14 cellular contexts compared by ENCODE assay signal in genomic region chr9:134981829-134982228, GRCh38.
DNase-seq lines count a peak whose midpoint lies in the region; ATAC-seq, FAIRE-seq and TF ChIP-seq lines count a peak whose summit lies in the region.
"Had no signal": no experiment of that assay in that cellular context is flagged by ENCODE, and none has a peak within 500 bp of the region (broad histone marks: within the 10 kb centered on the region; RNA-seq: fewer than 3 reads in every experiment).

No MANE protein-coding gene starts in this region.

- H3K27ac Mint-ChIP-seq in CD14-positive monocyte: peak overlapping the region in 1 of 7 donors; percentile 78
- H3K27ac Mint-ChIP-seq: CD4-positive, alpha-beta T cell had no signal

- H3K36me3 Mint-ChIP-seq in CD14-positive monocyte: peaks cover 2 to 5% of the 10 kb centered on the region in 2 donors

- TF ChIP-seq EP300 in K562 (IDR thresholded peaks at IDR 0.05; ENCODE audit: low read length): no peak
- no peak for TF ChIP-seq EP300 in sigmoid colon (IDR thresholded peaks at IDR 0.05)

- POLR2A ChIA-PET in K562 (lab: Yijun Ruan, JAX): no interaction called here

- TF ChIP-seq POLR2A in K562 (conservative IDR thresholded peaks at IDR 0.05) (no peak), sigmoid colon (IDR thresholded peaks at IDR 0.05) (no peak), prostate gland (IDR thresholded peaks at IDR 0.05) (no peak)

- CTCF ChIA-PET in K562 (lab: Yijun Ruan, JAX; ENCODE audit: low intra/inter-chr PET ratio): interaction anchor here (1.4 kb wide), 1 partner anchor 283 kb away, joined by 3 read pairs; no protein-coding TSS in a partner anchor

- H3K9me1 ChIP-seq in K562 (ENCODE audit: control insufficient read depth, insufficient read depth, low read length): no peaks in the 10 kb centered on the region

- no peak for TF ChIP-seq RAD21 in K562 (CRISPR knock-in tag; conservative IDR thresholded peaks at IDR 0.05 in 1 of 2, IDR thresholded peaks at IDR 0.05 in 1 of 2)

- TF ChIP-seq CTCF in CD14-positive monocyte (IDR thresholded peaks at IDR 0.05) (no peak), K562 (IDR thresholded peaks at IDR 0.05 in 2 of 3, conservative IDR thresholded peaks at IDR 0.05 in 1 of 3; ENCODE audit: insufficient read depth in 2 of 3, low read depth in 1 of 3, low read length in 3 of 3) (no peak), sigmoid colon (IDR thresholded peaks at IDR 0.05) (no peak), prostate gland (IDR thresholded peaks at IDR 0.05) (no peak)

- DNase-seq in CD14-positive monocyte (ENCODE audit: low spot score) (peak; percentile 12), K562 (ENCODE audit: extremely low read depth in 1 of 4, low spot score in 3 of 4) (no peak), mesenteric fat pad (ENCODE audit: low spot score) (peak; percentile 11), sigmoid colon (peak; percentile 12), GF-D8 (lab: John Stamatoyannopoulos, UW) (no peak), prostate gland (ENCODE audit: low spot score) (no peak), GM19240 (ENCODE audit: insufficient read length, low spot score) (no peak)
- DNase-seq: ACHN, DMS79 had no signal

- no peaks in the 10 kb centered on the region for H3K4me1 ChIP-seq in K562 (replicated peaks in 1 of 2; ENCODE audit: control insufficient read depth in 2 of 2, insufficient read depth in 2 of 2, low read length in 2 of 2)
- no peaks in the 10 kb centered on the region for H3K4me1 ChIP-seq in sigmoid colon
- H3K4me1 ChIP-seq in prostate gland (replicated peaks): no peaks in the 10 kb centered on the region
- H3K4me1 ChIP-seq: BLaER1 treated with 17β-estradiol and CSF1 and Interleukin-3, amounts not matched to agents 10 nM and 100 nM had no signal

- no peak overlapping the region for H3K4me2 ChIP-seq in K562 (ENCODE audit: insufficient read depth, low read length)
- H3K4me2 ChIP-seq: BLaER1 treated with 17β-estradiol and CSF1 and Interleukin-3, amounts not matched to agents 10 nM and 100 nM had no signal

- WGBS in K562 (ENCODE audit: insufficient coverage, low coverage, missing lambda C conversion rate): 0% methylated on average over 5 of the region's 11 CpGs
- 90% methylated on average over 11 of the region's 11 CpGs for WGBS in sigmoid colon, 2 donors
- WGBS in prostate gland: 87% methylated on average over 11 of the region's 11 CpGs

- ATAC-seq in K562 (no peak), GM21528 (IDR thresholded peaks at IDR 0.05; ENCODE audit: low FRiP score, unreplicated experiment) (no peak)

- H3K27ac ChIP-seq in K562 (ENCODE audit: extremely low read depth, low read depth, low read length): no peak overlapping the region
- H3K27ac ChIP-seq in sigmoid colon: no peak overlapping the region
- no peak overlapping the region for H3K27ac ChIP-seq in prostate gland
- H3K27ac ChIP-seq: BLaER1 treated with 17β-estradiol and CSF1 and Interleukin-3, amounts not matched to agents 10 nM and 100 nM had no signal

- peaks cover 43% of the 10 kb centered on the region for H3K4me1 Mint-ChIP-seq in CD14-positive monocyte

- in situ Hi-C loops in K562 (cut with MboI): loop anchor here (10.0 kb wide), 1 partner anchor 287 kb away; no protein-coding TSS in a partner anchor

- peak overlapping the region in 1 of 2 donors; percentile 36 for H3K4me3 Mint-ChIP-seq in CD14-positive monocyte
- H3K4me3 Mint-ChIP-seq: CD4-positive, alpha-beta T cell had no signal

- H3K9me3 Mint-ChIP-seq in CD14-positive monocyte: peaks cover 10 to 36% (median 21%) of the 10 kb centered on the region in 7 donors

- no peak for FAIRE-seq in K562 (lab: Jason Lieb, UNC)
- FAIRE-seq: GM12891, H54 had no signal

- peaks cover 3 to 26% (median 20%) of the 10 kb centered on the region in 3 donors for H3K27me3 Mint-ChIP-seq in CD14-positive monocyte (ENCODE audit: low read depth in 3 of 3)

- no peaks in the 10 kb centered on the region for H3K9me3 ChIP-seq in K562 (replicated peaks; ENCODE audit: control insufficient read depth, insufficient read depth, low read depth, low read length)
- peaks cover 0 to under 1% (median under 1%) of the 10 kb centered on the region in 4 donors for H3K9me3 ChIP-seq in sigmoid colon
- H3K9me3 ChIP-seq in prostate gland: no peaks in the 10 kb centered on the region

- H3K79me2 ChIP-seq in K562 (ENCODE audit: control insufficient read depth, insufficient read depth, low read length): no peaks in the 10 kb centered on the region

- H3K9ac ChIP-seq in K562 (ENCODE audit: insufficient read depth in 1 of 2, low read depth in 2 of 2, low read length in 2 of 2): no peak overlapping the region
- H3K9ac ChIP-seq: BLaER1 treated with 17β-estradiol and CSF1 and Interleukin-3, amounts not matched to agents 10 nM and 100 nM had no signal

- H3K36me3 ChIP-seq in K562 (ENCODE audit: control insufficient read depth, insufficient read depth, low read length) (no peaks in the 10 kb centered on the region), sigmoid colon (no peaks in the 10 kb centered on the region), prostate gland (no peaks in the 10 kb centered on the region)
- H3K36me3 ChIP-seq: BLaER1 treated with 17β-estradiol and CSF1 and Interleukin-3, amounts not matched to agents 10 nM and 100 nM had no signal

- H3K4me3 ChIP-seq in K562 (no peak overlapping the region), sigmoid colon (no peak overlapping the region), prostate gland (no peak overlapping the region)
- H3K4me3 ChIP-seq: BLaER1 treated with 17β-estradiol and CSF1 and Interleukin-3, amounts not matched to agents 10 nM and 100 nM had no signal

- intact Hi-C loops in CD14-positive monocyte (cut with micrococcal nuclease): loop anchor here (2.0 to 5.0 kb wide), 2 partner anchors 283 to 285 kb away; no protein-coding TSS in a partner anchor
- intact Hi-C loops in K562 (cut with micrococcal nuclease): no loop called here
- intact Hi-C loops in sigmoid colon (cut with DNase I): no loop called here
- intact Hi-C loops in prostate gland (cut with DNase I): no loop called here

- H4K20me1 ChIP-seq in K562 (replicated peaks; ENCODE audit: control insufficient read depth, insufficient read depth, low read length): 0 out of 2 replicates have a peak, but pooled peaks cover 4% of the 10 kb centered on the region
- H4K20me1 ChIP-seq: BLaER1 treated with 17β-estradiol and CSF1 and Interleukin-3, amounts not matched to agents 10 nM and 100 nM had no signal

- H3K27me3 ChIP-seq in K562 (ENCODE audit: control insufficient read depth in 2 of 2, insufficient read depth in 2 of 2, low read length in 2 of 2) (peaks cover 0 to 15% of the 10 kb centered on the region in 2 experiments; a peak in 1 of 5 replicates), sigmoid colon (peaks cover 0 to 13% (median 0%) of the 10 kb centered on the region in 3 donors), prostate gland (replicated peaks; ENCODE audit: insufficient read depth) (no peaks in the 10 kb centered on the region)

- H2AFZ ChIP-seq in K562 (ENCODE audit: low read depth, low read length): no peak overlapping the region

- no TSS peak for BruUV-seq in K562 (replicated peaks; lab: Mats Ljungman, UMichigan)

TF ChIP-seq in K562, 482 proteins besides CTCF, POLR2A, EP300 and RAD21:
- TF ChIP-seq ZNF280B (CRISPR knock-in tag; IDR thresholded peaks at IDR 0.05) (no peak), ZNF263 (CRISPR knock-in tag; IDR thresholded peaks at IDR 0.05; ENCODE audit: borderline replicate concordance) (peak; percentile 95)

Comparison
In these comparisons a context has a peak if more than half of its experiments do, and no peak if none do; other contexts are left out.
1. DNase-seq: peak in CD14-positive monocyte (single experiment), mesenteric fat pad (single experiment) and sigmoid colon (single experiment); none in K562 (0 of 4), GF-D8 (single experiment), prostate gland (single experiment) and GM19240 (single experiment).
2. intact Hi-C loops: an anchor here in CD14-positive monocyte (2.0 to 5.0 kb wide); none called in K562, sigmoid colon and prostate gland.